In the genomic region with DNA sequence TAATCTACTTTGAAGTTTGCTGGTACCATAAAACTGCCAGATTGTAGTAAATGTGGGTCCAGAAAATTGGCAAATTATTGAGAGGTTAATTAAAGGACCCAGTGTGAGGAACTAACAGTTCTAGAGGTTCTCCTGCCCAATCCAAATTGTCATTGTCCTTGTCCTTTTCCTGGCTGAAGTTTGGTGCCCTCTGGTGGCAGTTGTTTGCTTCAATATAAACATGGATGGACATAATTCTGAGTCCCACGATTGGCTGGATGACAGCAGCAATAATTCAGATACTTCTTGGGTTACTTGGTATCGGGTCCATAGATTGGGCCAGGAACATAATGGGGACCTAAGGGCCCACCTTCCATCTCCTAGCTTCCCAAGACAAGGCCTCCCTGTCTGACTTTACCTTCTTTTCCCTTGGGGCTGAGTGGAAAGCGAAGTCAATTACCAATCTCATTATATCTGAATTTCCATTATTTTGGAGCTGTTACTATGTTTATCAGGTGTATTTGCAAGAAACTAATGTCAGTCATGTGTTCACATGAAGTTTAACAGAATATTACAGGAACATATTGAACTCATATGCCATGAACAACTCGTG, we compare ENCODE assay signal across 7 cellular contexts. TPM values are rescaled to one million over a fixed set of nuclear protein-coding genes. Genes with fewer than 3 reads are reported as not detected.
DNase-seq lines count a peak whose midpoint lies in the region; ATAC-seq, FAIRE-seq and TF ChIP-seq lines count a peak whose summit lies in the region.

No MANE protein-coding gene starts in this region.

- peaks cover 15% of the 10 kb centered on the region; the same call in 1 of the 2 replicates for H4K20me1 ChIP-seq in K562 (replicated peaks; ENCODE audit: control insufficient read depth, insufficient read depth, low read length)

- FAIRE-seq in K562 (lab: Jason Lieb, UNC), result peak; percentile 76

- H3K9ac ChIP-seq in K562 (ENCODE audit: insufficient read depth in 1 of 2, low read depth in 2 of 2, low read length in 2 of 2), result no peak overlapping the region

- 74% methylated on average over 4 of the region's 4 CpGs for WGBS in K562 (ENCODE audit: insufficient coverage, low coverage, missing lambda C conversion rate)

- H3K27me3 ChIP-seq in K562 (ENCODE audit: control insufficient read depth in 2 of 2, insufficient read depth in 2 of 2, low read length in 2 of 2), result no peaks in the 10 kb centered on the region

- H3K4me2 ChIP-seq in K562 (ENCODE audit: insufficient read depth, low read length), result no peak overlapping the region

- H3K9me3 ChIP-seq in K562 (replicated peaks; ENCODE audit: control insufficient read depth, insufficient read depth, low read depth, low read length), result no peaks in the 10 kb centered on the region

- TF ChIP-seq RAD21 in K562 (CRISPR knock-in tag; conservative IDR thresholded peaks at IDR 0.05 in 1 of 2, IDR thresholded peaks at IDR 0.05 in 1 of 2), result peak in 1 of 2 experiments; percentile 71; a peak in 3 of 4 replicates

- peaks cover 11% of the 10 kb centered on the region; the same call in 2 of the 3 replicates for H3K79me2 ChIP-seq in K562 (ENCODE audit: control insufficient read depth, insufficient read depth, low read length)

- no peaks in the 10 kb centered on the region for H3K9me1 ChIP-seq in K562 (ENCODE audit: control insufficient read depth, insufficient read depth, low read length)

- peaks cover 9 to 18% of the 10 kb centered on the region in 2 experiments for H3K4me1 ChIP-seq in K562 (replicated peaks in 1 of 2; ENCODE audit: control insufficient read depth in 2 of 2, insufficient read depth in 2 of 2, low read length in 2 of 2)

- BruUV-seq in K562 (replicated peaks; lab: Mats Ljungman, UMichigan), result no TSS peak

- POLR2A ChIA-PET in K562 (lab: Yijun Ruan, JAX), result interaction anchor here (0.8 kb wide), 1 partner anchor 16 kb away, joined by 3 read pairs; no protein-coding TSS in a partner anchor

- no peak overlapping the region for H3K27ac ChIP-seq in K562 (ENCODE audit: extremely low read depth, low read depth, low read length)

- DNase-seq in GM12865 (ENCODE audit: low read depth) (peak; percentile 77), NCI-H1694 (lab: John Stamatoyannopoulos, UW) (peak; percentile 68), T-helper 22 cell (ENCODE audit: low read depth) (peak; percentile 8), K562 (ENCODE audit: extremely low read depth in 1 of 4, low spot score in 3 of 4) (peak; percentile 52 to 84 (median 68)), iris pigment epithelial cell (ENCODE audit: low read depth) (peak; percentile 51)
- DNase-seq in stimulated activated CD4-positive, alpha-beta T cell treated with anti-CD3 and anti-CD28 coated beads, Interleukin-2, amount 100 ng/mL, for 48 hours, result peak; percentile 61 to 72

- H2AFZ ChIP-seq in K562 (ENCODE audit: low read depth, low read length), result no peak overlapping the region

- no peak for TF ChIP-seq POLR2A in K562 (conservative IDR thresholded peaks at IDR 0.05)

- peaks cover 78% of the 10 kb centered on the region for H3K36me3 ChIP-seq in K562 (ENCODE audit: control insufficient read depth, insufficient read depth, low read length)

- CTCF ChIA-PET in K562 (lab: Yijun Ruan, JAX; ENCODE audit: low intra/inter-chr PET ratio), result interaction anchor here (0.8 to 2.1 kb wide), 3 partner anchors 100 to 442 kb away, joined by 3 to 13 read pairs (median 5); no protein-coding TSS in a partner anchor

- no peak for TF ChIP-seq EP300 in K562 (IDR thresholded peaks at IDR 0.05; ENCODE audit: low read length)

- no peak overlapping the region for H3K4me3 ChIP-seq in GM12865 (ENCODE audit: low read depth, low read length)
- no peak overlapping the region for H3K4me3 ChIP-seq in K562

- in situ Hi-C loops in K562 (cut with MboI), result no loop called here

- TF ChIP-seq CTCF in GM12865 (IDR thresholded peaks at IDR 0.05; ENCODE audit: insufficient read depth, low read depth, low read length, missing control alignments) (peak; percentile 70), K562 (IDR thresholded peaks at IDR 0.05 in 2 of 3, conservative IDR thresholded peaks at IDR 0.05 in 1 of 3; ENCODE audit: insufficient read depth in 2 of 3, low read depth in 1 of 3, low read length in 3 of 3) (peak; percentile 68 to 75 (median 70))

- ATAC-seq in K562 (peak; percentile 78), HG03521 (IDR thresholded peaks at IDR 0.05; ENCODE audit: unreplicated experiment) (no peak)

- intact Hi-C loops in K562 (cut with micrococcal nuclease), result no loop called here

TF ChIP-seq in K562, 482 proteins besides CTCF, POLR2A, EP300 and RAD21 (continues in another document):
- TF ChIP-seq FOXK2 (conservative IDR thresholded peaks at IDR 0.05 in 1 of 2, IDR thresholded peaks at IDR 0.05 in 1 of 2; ENCODE audit: low read depth in 2 of 2), result peak; percentile 86 to 89
- 0 out of 2 replicates have a peak, but pooled peaks have one; percentile 30 for TF ChIP-seq SMC3 (conservative IDR thresholded peaks at IDR 0.05; ENCODE audit: insufficient read depth, low read depth, low read length)
- no peak for TF ChIP-seq HDAC8 (tag; IDR thresholded peaks at IDR 0.05)
- TF ChIP-seq, protein P1, sequence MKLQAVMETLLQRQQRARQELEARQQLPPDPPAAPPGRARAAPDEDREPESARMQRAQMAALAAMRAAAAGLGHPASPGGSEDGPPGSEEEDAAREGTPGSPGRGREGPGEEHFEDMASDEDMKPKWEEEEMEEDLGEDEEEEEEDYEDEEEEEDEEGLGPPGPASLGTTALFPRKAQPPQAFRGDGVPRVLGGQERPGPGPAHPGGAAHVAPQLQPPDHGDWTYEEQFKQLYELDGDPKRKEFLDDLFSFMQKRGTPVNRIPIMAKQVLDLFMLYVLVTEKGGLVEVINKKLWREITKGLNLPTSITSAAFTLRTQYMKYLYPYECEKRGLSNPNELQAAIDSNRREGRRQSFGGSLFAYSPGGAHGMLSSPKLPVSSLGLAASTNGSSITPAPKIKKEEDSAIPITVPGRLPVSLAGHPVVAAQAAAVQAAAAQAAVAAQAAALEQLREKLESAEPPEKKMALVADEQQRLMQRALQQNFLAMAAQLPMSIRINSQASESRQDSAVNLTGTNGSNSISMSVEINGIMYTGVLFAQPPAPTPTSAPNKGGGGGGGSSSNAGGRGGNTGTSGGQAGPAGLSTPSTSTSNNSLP (IDR thresholded peaks at IDR 0.05; ENCODE audit: borderline replicate concordance, low read depth, low read length), result 0 out of 2 replicates have a peak, but pooled peaks have one; percentile 55
- TF ChIP-seq GATAD2B (IDR thresholded peaks at IDR 0.05; ENCODE audit: borderline replicate concordance), result 0 out of 2 replicates have a peak, but pooled peaks have one; percentile 17
- TF ChIP-seq ELF4 (CRISPR knock-in tag; IDR thresholded peaks at IDR 0.05), result no peak
- TF ChIP-seq KLF16 (IDR thresholded peaks at IDR 0.05), result 0 out of 2 replicates have a peak, but pooled peaks have one; percentile 29
- TF ChIP-seq FOXA3 (CRISPR knock-in tag; conservative IDR thresholded peaks at IDR 0.05 in 1 of 2, IDR thresholded peaks at IDR 0.05 in 1 of 2), result 0 out of 4 replicates have a peak, but pooled peaks of 1 of the 2 experiments have one; percentile 70

RNA-seq across cellular contexts. Expression of a gene that starts 33.8 kb away (rescaled TPM):
- total RNA-seq in K562 (2011; cell fraction: chromatin; rRNA removed; ENCODE audit: low replicate concordance), result 22.1 and 52.0 TPM in 2 replicates
- 15.7 and 16.2 TPM in 2 replicates for total RNA-seq in K562 (2011; cell fraction: nucleolus; rRNA removed)
- total RNA-seq in K562 (2011; cell fraction: nucleoplasm; rRNA removed), result 17.7 and 19.2 TPM in 2 replicates
- total RNA-seq in K562 (2014; rRNA removed), result 7.4 and 8.0 TPM in 2 replicates
- total RNA-seq in K562 (2014; rRNA removed; fragmentation: Illumina TruSeq; extraction: Trizol), result 8.2 and 9.3 TPM in 2 replicates
- 5.4 and 6.0 TPM in 2 replicates for total RNA-seq in K562 (2015; rRNA removed; fragmentation: Illumina TruSeq; extraction: Trizol)
- total RNA-seq in K562 (2021), result 11.2 and 12.8 TPM in 2 replicates
- 10.0 and 10.9 TPM in 2 replicates for polyA plus RNA-seq in K562 (2011; rRNA removed)
- 12.0 and 12.4 TPM in 2 replicates for polyA plus RNA-seq in K562 (2011; cell fraction: cytosol; rRNA removed)
- polyA plus RNA-seq in K562 (2011; cell fraction: nucleus; rRNA removed), result 10.6 and 15.7 TPM in 2 replicates
- polyA plus RNA-seq in K562 (2012), result 8.0 and 12.3 TPM in 2 replicates
- 7.5 and 8.4 TPM in 2 replicates for polyA plus RNA-seq in K562 (2014; fragmentation: Illumina TruSeq; extraction: Trizol)
- polyA plus RNA-seq in K562 (2014; fragmentation: Nextera tagmentation; extraction: Ambion mirVana), result 1 to 10 TPM; 1.6 to 4.1 TPM
- 7.5 and 7.7 TPM in 2 replicates for polyA plus RNA-seq in K562 (2014; rRNA removed)
- polyA minus RNA-seq in K562 (2011; rRNA and poly(A)+ RNA removed), result 10.5 and 11.8 TPM in 2 replicates
- polyA minus RNA-seq in K562 (2011; cell fraction: cytosol; rRNA and poly(A)+ RNA removed), result 7.3 and 8.7 TPM in 2 replicates
- polyA minus RNA-seq in K562 (2011; cell fraction: nucleus; rRNA and poly(A)+ RNA removed), result 8.9 and 11.8 TPM in 2 replicates

RNA-seq across cellular contexts. Expression of a gene that starts 48.3 kb away (rescaled TPM):
- 64.2 and 98.3 TPM in 2 replicates for total RNA-seq in K562 (2011; cell fraction: chromatin; rRNA removed; ENCODE audit: low replicate concordance)
- total RNA-seq in K562 (2011; cell fraction: nucleolus; rRNA removed), result 52.0 and 54.5 TPM in 2 replicates
- total RNA-seq in K562 (2011; cell fraction: nucleoplasm; rRNA removed), result 63.2 and 73.9 TPM in 2 replicates
- total RNA-seq in K562 (2014; rRNA removed) (95.1 and 111 TPM in 2 replicates), K562 (2014; rRNA removed; fragmentation: Illumina TruSeq; extraction: Trizol) (86.6 and 88.2 TPM in 2 replicates), K562 (2015; rRNA removed; fragmentation: Illumina TruSeq; extraction: Trizol) (90.7 and 93.9 TPM in 2 replicates), K562 (2021) (78.5 and 95.2 TPM in 2 replicates)
- polyA plus RNA-seq in K562 (2011; rRNA removed) (118 and 129 TPM in 2 replicates), K562 (2014; fragmentation: Illumina TruSeq; extraction: Trizol) (95.7 and 105 TPM in 2 replicates), K562 (2014; fragmentation: Nextera tagmentation; extraction: Ambion mirVana) (10 to 100 TPM; 19.5 to 25.7 TPM), K562 (2014; rRNA removed) (150 and 179 TPM in 2 replicates)
- 116 and 133 TPM in 2 replicates for polyA plus RNA-seq in K562 (2011; cell fraction: cytosol; rRNA removed)
- 41.7 and 49.3 TPM in 2 replicates for polyA plus RNA-seq in K562 (2011; cell fraction: nucleus; rRNA removed)
- 90.9 and 131 TPM in 2 replicates for polyA plus RNA-seq in K562 (2012)
- 160 and 181 TPM in 2 replicates for polyA minus RNA-seq in K562 (2011; rRNA and poly(A)+ RNA removed)
- polyA minus RNA-seq in K562 (2011; cell fraction: cytosol; rRNA and poly(A)+ RNA removed), result 57.2 and 71.0 TPM in 2 replicates
- 53.3 and 75.0 TPM in 2 replicates for polyA minus RNA-seq in K562 (2011; cell fraction: nucleus; rRNA and poly(A)+ RNA removed)

Comparison
In these comparisons a context has a peak if more than half of its experiments do, and no peak if none do; other contexts are left out.
1. DNase-seq: peak in every context shown above with its lines; median percentile 77 in GM12865; 68 in NCI-H1694; 68 in K562; 66 in stimulated activated CD4-positive, alpha-beta T cell treated with anti-CD3 and anti-CD28 coated beads, Interleukin-2, amount 100 ng/mL, for 48 hours; 51 in iris pigment epithelial cell; 8 in T-helper 22 cell.